In genomic region chr5:176542596-176543427, GRCh38 we compare ENCODE assay signal across 8 cellular contexts. TPM values are rescaled to one million over a fixed set of nuclear protein-coding genes. Genes with fewer than 3 reads are reported as not detected.
A peak's percentile ranks its signal among the peaks of the same experiment; 100 is the strongest.
DNase-seq lines count a peak whose midpoint lies in the region; ATAC-seq and TF ChIP-seq lines count a peak whose summit lies in the region.

No MANE protein-coding gene starts in this region.

- no peaks in the 10 kb centered on the region for H3K79me2 ChIP-seq in KMS-11 (ENCODE audit: insufficient read depth, low read depth)

- H4K20me1 ChIP-seq in KMS-11 (ENCODE audit: insufficient read depth): no peaks in the 10 kb centered on the region

- H3K9ac ChIP-seq in KMS-11: peak overlapping the region; percentile 61; the same call in 1 of the 2 replicates

- no peak for TF ChIP-seq POLR2A in gastrocnemius medialis (IDR thresholded peaks at IDR 0.05)

- H3K27ac ChIP-seq in KMS-11 (no peak overlapping the region), right cardiac atrium (ENCODE audit: low read length) (peak overlapping the region; percentile 88), gastrocnemius medialis (peak overlapping the region; percentile 91 to 99 (median 94))

- no peaks in the 10 kb centered on the region for H3K9me3 Mint-ChIP-seq in activated naive CD4-positive, alpha-beta T cell treated with anti-CD3 and anti-CD28 coated beads, Interleukin-2, amount 50 U/mL, for 72 hours

- H3K9me3 ChIP-seq in right cardiac atrium (ENCODE audit: control insufficient read depth, low read length) (no peaks in the 10 kb centered on the region), gastrocnemius medialis (no peaks in the 10 kb centered on the region)

- H3K4me3 ChIP-seq in KMS-11 (IDR thresholded peaks at IDR 0.05; ENCODE audit: insufficient read depth, low read depth, low read length) (no peak overlapping the region), right cardiac atrium (ENCODE audit: low read length) (peak overlapping the region; percentile 90), gastrocnemius medialis (peak overlapping the region; percentile 69 to 97 (median 80))

- no peak for TF ChIP-seq CTCF in KMS-11 (conservative IDR thresholded peaks at IDR 0.05; ENCODE audit: low read depth, low read length)
- peak in 2 of 5 experiments; percentile 16 to 35 for TF ChIP-seq CTCF in gastrocnemius medialis (IDR thresholded peaks at IDR 0.05 in 4 of 5, conservative IDR thresholded peaks at IDR 0.05 in 1 of 5)

- DNase-seq in SHP77 (lab: John Stamatoyannopoulos, UW) (peak; percentile 22 to 23), SHP77 treated with DMSO at 0.1 percent for 48 hours (lab: John Stamatoyannopoulos, UW) (no peak), right cardiac atrium (peak in 2 of 3 donors; percentile 57 to 75), gastrocnemius medialis (no peak), Ammon's horn (ENCODE audit: low spot score) (no peak)
- DNase-seq in activated naive CD4-positive, alpha-beta T cell treated with anti-CD3 and anti-CD28 coated beads, Interleukin-2, amount 50 U/mL, for 72 hours (ENCODE audit: low spot score in 2 of 2): peak in 1 of 2 donors; percentile 46

- no peaks in the 10 kb centered on the region for H3K36me3 ChIP-seq in KMS-11 (ENCODE audit: insufficient read depth)
- no peaks in the 10 kb centered on the region for H3K36me3 ChIP-seq in gastrocnemius medialis

- H3K27ac Mint-ChIP-seq in activated naive CD4-positive, alpha-beta T cell treated with anti-CD3 and anti-CD28 coated beads, Interleukin-2, amount 50 U/mL, for 72 hours: peak overlapping the region; percentile 88 to 94

- 1% methylated on average over 109 of the region's 110 CpGs for WGBS in right cardiac atrium

- H2AFZ ChIP-seq in KMS-11 (ENCODE audit: low read depth): no peak overlapping the region

- intact Hi-C loops in right cardiac atrium (cut with DNase I): no loop called here
- intact Hi-C loops in gastrocnemius medialis (cut with DNase I; ENCODE audit: low total_unique reads): loop anchor here (1.0 kb wide), 2 partner anchors 95 to 104 kb away; partner anchors contain the start of genes FAF2 and TSPAN17

- H3K36me3 Mint-ChIP-seq in activated naive CD4-positive, alpha-beta T cell treated with anti-CD3 and anti-CD28 coated beads, Interleukin-2, amount 50 U/mL, for 72 hours: no peaks in the 10 kb centered on the region

- peak overlapping the region; percentile 57 for H3K4me2 ChIP-seq in KMS-11

- peaks cover 13% of the 10 kb centered on the region for H3K4me1 ChIP-seq in KMS-11 (ENCODE audit: low read depth, poor library complexity, severe bottlenecking)
- no peaks in the 10 kb centered on the region for H3K4me1 ChIP-seq in right cardiac atrium (ENCODE audit: control insufficient read depth, insufficient read depth, low read length)
- H3K4me1 ChIP-seq in gastrocnemius medialis: peaks cover 25 to 33% of the 10 kb centered on the region in 2 donors

- in situ Hi-C loops in gastrocnemius medialis (cut with MboI; ENCODE audit: low sequenced_read_pairs in 4 of 4): loop anchor here in 2 of 4 donors (25.0 kb wide), 3 partner anchors 106 to 469 kb away; partner anchors contain the start of genes CLTB (in 1 of the 2), FAF2 (in 1 of the 2), UIMC1 (in 1 of the 2) and ZNF346 (in 1 of the 2)

- peak; percentile 49 for ATAC-seq in GM21723 (IDR thresholded peaks at IDR 0.05; ENCODE audit: unreplicated experiment)
- peak; percentile 39 to 55 for ATAC-seq in activated naive CD4-positive, alpha-beta T cell treated with anti-CD3 and anti-CD28 coated beads, Interleukin-2, amount 50 U/mL, for 72 hours
- ATAC-seq in right cardiac atrium: peak; percentile 0 to 10
- peak; percentile 53 to 60 for ATAC-seq in gastrocnemius medialis

- no peaks in the 10 kb centered on the region for H3K27me3 ChIP-seq in KMS-11 (ENCODE audit: insufficient read depth, low read depth)
- no peaks in the 10 kb centered on the region for H3K27me3 ChIP-seq in right cardiac atrium (ENCODE audit: control insufficient read depth, insufficient read depth)
- no peaks in the 10 kb centered on the region for H3K27me3 ChIP-seq in gastrocnemius medialis

RNA-seq across cellular contexts. Expression of gene RNF44, which starts 5.6 kb away (rescaled TPM):
- total RNA-seq in activated naive CD4-positive, alpha-beta T cell treated with anti-CD3 and anti-CD28 coated beads, Interleukin-2, amount 50 U/mL, for 72 hours: 100 to 1,000 TPM in 1 of 2 donors, 10 to 100 TPM in 1; 83.5 to 136 TPM
- 10 to 100 TPM; 19.6 to 31.7 (median 26.4) TPM for total RNA-seq in right cardiac atrium
- 16.5 TPM for polyA plus RNA-seq in right cardiac atrium
- total RNA-seq in gastrocnemius medialis: 1 to 10 TPM; 4.1 to 7.0 (median 6.7) TPM

RNA-seq across cellular contexts. Expression of gene CDHR2, which starts 6.3 kb away (rescaled TPM):
- total RNA-seq in activated naive CD4-positive, alpha-beta T cell treated with anti-CD3 and anti-CD28 coated beads, Interleukin-2, amount 50 U/mL, for 72 hours: under 1 TPM; 0.05 to 0.54 TPM
- total RNA-seq in right cardiac atrium (under 1 TPM in 3 of 4 donors, not detected in 1; 0.40 to 0.92 (median 0.47) TPM), gastrocnemius medialis (under 1 TPM in 3 of 4 donors, not detected in 1; 0.07 to 0.27 (median 0.20) TPM)
- not detected for polyA plus RNA-seq in right cardiac atrium

Comparison
In these comparisons a context has a peak if more than half of its experiments do, and no peak if none do; other contexts are left out.
1. DNase-seq: peak in SHP77 (2 of 2) and right cardiac atrium (2 of 3); none in SHP77 treated with DMSO at 0.1 percent for 48 hours (single experiment), gastrocnemius medialis (0 of 2) and Ammon's horn (single experiment).
2. ATAC-seq: peak in every context shown above with its lines; median percentile 56 in gastrocnemius medialis; 49 in GM21723; 47 in activated naive CD4-positive, alpha-beta T cell treated with anti-CD3 and anti-CD28 coated beads, Interleukin-2, amount 50 U/mL, for 72 hours; 5 in right cardiac atrium.